In genomic region chr7:140512317-140513000, GRCh38 we compare ENCODE assay signal across 8 cellular contexts. TPM values are rescaled to one million over a fixed set of nuclear protein-coding genes. Genes with fewer than 3 reads are reported as not detected.
DNase-seq lines count a peak whose midpoint lies in the region; ATAC-seq, FAIRE-seq and TF ChIP-seq lines count a peak whose summit lies in the region.

No MANE protein-coding gene starts in this region.

- H3K4me2 ChIP-seq in A549, result peak overlapping the region; percentile 64

- H3K36me3 ChIP-seq in Peyer's patch, result no peaks in the 10 kb centered on the region
- H3K36me3 ChIP-seq in heart right ventricle, result peaks cover 0 to 5% (median 0%) of the 10 kb centered on the region in 9 donors
- H3K36me3 ChIP-seq in vagina, result no peaks in the 10 kb centered on the region

- DNase-seq in A549 (ENCODE audit: low read depth in 1 of 2, low spot score in 1 of 2) (peak; percentile 35 to 66), LoVo (ENCODE audit: low spot score) (peak; percentile 91), Peyer's patch (peak in 2 of 3 donors; percentile 94), heart right ventricle (peak; percentile 23 to 52), vagina (ENCODE audit: extremely low spot score in 2 of 2) (no peak), ecto neural progenitor cell (ENCODE audit: low spot score) (no peak)

- H3K4me1 ChIP-seq in A549, result peaks cover 9% of the 10 kb centered on the region
- peaks cover 0 to 14% (median 0%) of the 10 kb centered on the region in 4 donors for H3K4me1 ChIP-seq in Peyer's patch
- H3K4me1 ChIP-seq in heart right ventricle, result peaks cover 0 to 13% (median 4%) of the 10 kb centered on the region in 9 donors
- no peaks in the 10 kb centered on the region for H3K4me1 ChIP-seq in vagina

- 17% methylated on average over 9 of the region's 9 CpGs for WGBS in A549 (ENCODE audit: missing lambda C conversion rate)
- 29 to 31% methylated on average over 9 of the region's 9 CpGs for WGBS in heart right ventricle, 2 donors

- POLR2A ChIA-PET in A549 (lab: Yijun Ruan, JAX), result interaction anchor here (0.6 kb wide), 1 partner anchor 33 kb away, joined by 3 read pairs; no protein-coding TSS in a partner anchor

- no peaks in the 10 kb centered on the region for H3K27me3 ChIP-seq in Peyer's patch
- H3K27me3 ChIP-seq in heart right ventricle, result no peaks in the 10 kb centered on the region
- H3K27me3 ChIP-seq in vagina, result no peaks in the 10 kb centered on the region

- no peak overlapping the region for H3K4me3 ChIP-seq in A549
- H3K4me3 ChIP-seq in Peyer's patch, result no peak overlapping the region
- no peak overlapping the region for H3K4me3 ChIP-seq in heart right ventricle
- no peak overlapping the region for H3K4me3 ChIP-seq in vagina

- TF ChIP-seq RAD21 in A549 (conservative IDR thresholded peaks at IDR 0.05 in 1 of 2, IDR thresholded peaks at IDR 0.05 in 1 of 2), result no peak

- H3K27ac ChIP-seq in A549, result peak overlapping the region in 1 of 2 experiments; percentile 44; a peak in 2 of 6 replicates
- H3K27ac ChIP-seq in Peyer's patch, result peak overlapping the region in 3 of 4 donors; percentile 44 to 90 (median 74)
- H3K27ac ChIP-seq in heart right ventricle, result no peak overlapping the region
- H3K27ac ChIP-seq in vagina, result no peak overlapping the region

- ATAC-seq in A549 (peak; percentile 71 to 79), heart right ventricle (peak in 3 of 8 donors; percentile 43 to 66 (median 53)), GM18909 (IDR thresholded peaks at IDR 0.05; ENCODE audit: poor library complexity, unreplicated experiment) (no peak), GM19463 (IDR thresholded peaks at IDR 0.05; ENCODE audit: unreplicated experiment) (no peak)

- TF ChIP-seq CTCF in A549 (IDR thresholded peaks at IDR 0.05) (no peak), Peyer's patch (IDR thresholded peaks at IDR 0.05) (no peak), heart right ventricle (IDR thresholded peaks at IDR 0.05) (no peak), vagina (IDR thresholded peaks at IDR 0.05) (no peak)

- FAIRE-seq in A549 (lab: Jason Lieb, UNC), result no peak

- intact Hi-C loops in heart right ventricle (cut with DNase I) (loop anchor here in 1 of 10 donors (10.0 kb wide), 1 partner anchor 52 kb away; no protein-coding TSS in a partner anchor), vagina (cut with DNase I) (no loop called here)

- no peaks in the 10 kb centered on the region for H3K9me3 ChIP-seq in A549
- H3K9me3 ChIP-seq in Peyer's patch, result no peaks in the 10 kb centered on the region
- no peaks in the 10 kb centered on the region for H3K9me3 ChIP-seq in heart right ventricle
- no peaks in the 10 kb centered on the region for H3K9me3 ChIP-seq in vagina

- TF ChIP-seq EP300 in A549 (IDR thresholded peaks at IDR 0.05), result no peak

- CTCF ChIA-PET in A549 (lab: Yijun Ruan, JAX), result interaction anchor here (2.2 to 24.2 kb wide), 2 partner anchors 9 to 135 kb away, joined by 5 to 493 read pairs; partner anchors contain the start of gene DENND2A

- TF ChIP-seq POLR2A in A549 (IDR thresholded peaks at IDR 0.05; ENCODE audit: low read length), result no peak
- TF ChIP-seq POLR2A in Peyer's patch (IDR thresholded peaks at IDR 0.05), result no peak
- TF ChIP-seq POLR2A in vagina (IDR thresholded peaks at IDR 0.05), result no peak

TF ChIP-seq in A549, 52 proteins besides CTCF, POLR2A, EP300 and RAD21:
- TF ChIP-seq SMC3 (IDR thresholded peaks at IDR 0.05), result no peak
- no peak for TF ChIP-seq JUNB (IDR thresholded peaks at IDR 0.05)
- TF ChIP-seq REST (IDR thresholded peaks at IDR 0.05), result no peak
- TF ChIP-seq MYC (IDR thresholded peaks at IDR 0.05; ENCODE audit: borderline replicate concordance, low read length), result no peak
- TF ChIP-seq NR3C1 (IDR thresholded peaks at IDR 0.05), result no peak
- no peak for TF ChIP-seq HOXB5 (CRISPR knock-in tag; IDR thresholded peaks at IDR 0.05)
- no peak for TF ChIP-seq BHLHE40 (IDR thresholded peaks at IDR 0.05; ENCODE audit: low read depth, low read length)
- TF ChIP-seq HOXA7 (CRISPR knock-in tag; IDR thresholded peaks at IDR 0.05), result no peak
- TF ChIP-seq ZFP36 (IDR thresholded peaks at IDR 0.05; ENCODE audit: borderline replicate concordance, partially characterized antibody), result no peak
- no peak for TF ChIP-seq E2F6 (IDR thresholded peaks at IDR 0.05; ENCODE audit: borderline replicate concordance, low read depth)
- TF ChIP-seq CBX8 (IDR thresholded peaks at IDR 0.05), result no peak
- TF ChIP-seq HEYL (CRISPR knock-in tag; IDR thresholded peaks at IDR 0.05), result no peak
- TF ChIP-seq CBX2 (IDR thresholded peaks at IDR 0.05; ENCODE audit: borderline replicate concordance, low read depth), result no peak
- no peak for TF ChIP-seq ESRRA (IDR thresholded peaks at IDR 0.05; ENCODE audit: borderline replicate concordance, low read length)
- no peak for TF ChIP-seq EHMT2 (IDR thresholded peaks at IDR 0.05; ENCODE audit: low read depth)
TF ChIP-seq in A549: peak in this region for 0.

RNA-seq across cellular contexts. Expression of gene MKRN1, which starts 33.2 kb away (rescaled TPM):
- polyA plus RNA-seq in A549 (2011; rRNA removed) (65.1 and 68.8 TPM in 2 replicates), A549 (2017; fragmentation: RNase III; extraction: RNeasy Plus Mini Kit Qiagen cat#74134 plus additional on column Dnase treatment) (52.2 to 55.1 TPM (median 53.2 TPM) in 3 replicates), heart right ventricle (10 to 100 TPM; 38.5 to 42.0 TPM)
- polyA plus RNA-seq in A549 (2012; cell fraction: cytosol; rRNA removed), result 32.4 and 33.1 TPM in 2 replicates
- 28.9 and 36.3 TPM in 2 replicates for polyA plus RNA-seq in A549 (2012; cell fraction: nucleus; rRNA removed)
- polyA minus RNA-seq in A549 (2011; rRNA and poly(A)+ RNA removed), result 48.5 and 50.5 TPM in 2 replicates
- total RNA-seq in Peyer's patch (100 to 1,000 TPM; 100 to 194 (median 105) TPM), heart right ventricle (100 to 1,000 TPM in 4 of 10 donors, 10 to 100 TPM in 6; 80.6 to 113 (median 92.0) TPM), vagina (38.8 TPM)

Comparison
In these comparisons a context has a peak if more than half of its experiments do, and no peak if none do; other contexts are left out.
1. ATAC-seq: peak in A549 (2 of 2); none in GM18909 (single experiment) and GM19463 (single experiment).
2. DNase-seq: peak in A549 (2 of 2), LoVo (single experiment), Peyer's patch (2 of 3) and heart right ventricle (2 of 2); none in vagina (0 of 2) and ecto neural progenitor cell (single experiment).
3. H3K27ac ChIP-seq: peak in Peyer's patch (3 of 4); none in heart right ventricle (0 of 10) and vagina (single experiment).